ENCODE assay signal across 22 cellular contexts in genomic region chr1:56496158-56496557, GRCh38.
DNase-seq lines count a peak whose midpoint lies in the region; ATAC-seq and TF ChIP-seq lines count a peak whose summit lies in the region.
"Had no signal": no experiment of that assay in that cellular context is flagged by ENCODE, and none has a peak within 500 bp of the region (broad histone marks: within the 10 kb centered on the region; RNA-seq: fewer than 3 reads in every experiment).

No MANE protein-coding gene starts in this region.

- H3K4me1 Mint-ChIP-seq in natural killer cell, result no peaks in the 10 kb centered on the region
- H3K4me1 Mint-ChIP-seq: B cell had no signal

- H3K27ac Mint-ChIP-seq in natural killer cell, result no peak overlapping the region
- H3K27ac Mint-ChIP-seq: B cell had no signal

- H3K27ac ChIP-seq in left ventricle myocardium inferior (replicated peaks), result peak overlapping the region; percentile 55
- peak overlapping the region; percentile 84 to 87 for H3K27ac ChIP-seq in liver (ENCODE audit: low read depth in 1 of 2, low read length in 2 of 2)
- H3K27ac ChIP-seq in neutrophil, result peak overlapping the region; percentile 67

- peak; percentile 56 to 70 for TF ChIP-seq RAD21 in liver (IDR thresholded peaks at IDR 0.05)

- no peaks in the 10 kb centered on the region for H3K9me3 Mint-ChIP-seq in natural killer cell

- no peaks in the 10 kb centered on the region for H3K27me3 ChIP-seq in left ventricle myocardium inferior (ENCODE audit: low read depth)
- H3K27me3 ChIP-seq in liver (ENCODE audit: control insufficient read depth in 4 of 4, insufficient read depth in 4 of 4, low read length in 3 of 4), result no peaks in the 10 kb centered on the region
- no peaks in the 10 kb centered on the region for H3K27me3 ChIP-seq in neutrophil

- H3K4me1 ChIP-seq in left ventricle myocardium inferior (peaks cover 81% of the 10 kb centered on the region), liver (ENCODE audit: control insufficient read depth in 4 of 4, insufficient read depth in 4 of 4, low read length in 3 of 4) (peaks cover 16 to 66% (median 58%) of the 10 kb centered on the region in 4 donors), neutrophil (ENCODE audit: control insufficient read depth in 1 of 2, insufficient read depth in 1 of 2, low read depth in 1 of 2, low read length in 1 of 2) (peaks cover 22 to 23% of the 10 kb centered on the region in 2 experiments)
- H3K4me1 ChIP-seq: HAP-1 had no signal

- no peak for DNase-seq in left ventricle myocardium inferior
- DNase-seq in Right ventricle myocardium inferior (ENCODE audit: missing footprints), result no peak
- DNase-seq in natural killer cell, result no peak
- no peak for DNase-seq in Ammon's horn (ENCODE audit: low spot score)
- DNase-seq in inferior parietal cortex (ENCODE audit: extremely low spot score), result no peak
- DNase-seq: 8988T; DMS 273 treated with DMSO at 0.1 percent for 48 hours; NCI-H1092 treated with DMSO at 0.1 percent for 48 hours; NCI-H146; NCI-H2081; NCI-H2171 treated with DMSO at 0.1 percent for 48 hours; NCI-H446; NCI-H748 treated with DMSO at 0.1 percent for 48 hours; NK-92 treated with Interleukin-12 subunit alpha and Interleukin-12 subunit beta, amount 100 ng/mL, for 24 hours; OCI-M1; SIG-M5 had no signal

- no peaks in the 10 kb centered on the region for H3K36me3 Mint-ChIP-seq in natural killer cell

- ATAC-seq in Right ventricle myocardium inferior (no peak), natural killer cell (no peak), GM21576 (IDR thresholded peaks at IDR 0.05; ENCODE audit: unreplicated experiment) (no peak)
- ATAC-seq: K562 had no signal

- H3K4me3 Mint-ChIP-seq in natural killer cell, result no peak overlapping the region
- H3K4me3 Mint-ChIP-seq: B cell had no signal

- H3K9ac ChIP-seq in liver (ENCODE audit: low read depth in 1 of 2, low read length in 2 of 2), result peak overlapping the region in 1 of 2 donors; percentile 79

- WGBS in liver, result 20% methylated on average over 2 of the region's 2 CpGs

- TF ChIP-seq CTCF in left ventricle myocardium inferior (IDR thresholded peaks at IDR 0.05; ENCODE audit: borderline replicate concordance), result no peak
- TF ChIP-seq CTCF in liver (IDR thresholded peaks at IDR 0.05; ENCODE audit: low read depth, low read length, missing input control), result no peak
- no peak for TF ChIP-seq CTCF in neutrophil (IDR thresholded peaks at IDR 0.05)
- no peak for TF ChIP-seq CTCF in natural killer cell (IDR thresholded peaks at IDR 0.05)

- no peaks in the 10 kb centered on the region for H3K9me3 ChIP-seq in left ventricle myocardium inferior (replicated peaks)
- no peaks in the 10 kb centered on the region for H3K9me3 ChIP-seq in liver (ENCODE audit: control insufficient read depth in 4 of 4, low read length in 3 of 4)
- no peaks in the 10 kb centered on the region for H3K9me3 ChIP-seq in neutrophil
- H3K9me3 ChIP-seq: HAP-1 had no signal

- H3K4me3 ChIP-seq in left ventricle myocardium inferior (no peak overlapping the region), liver (ENCODE audit: low read depth in 1 of 3, low read length in 3 of 3) (no peak overlapping the region), neutrophil (ENCODE audit: low read depth in 1 of 2, low read length in 1 of 2) (no peak overlapping the region)
- H3K4me3 ChIP-seq: HAP-1, K562 had no signal

- intact Hi-C loops in left ventricle myocardium inferior (cut with micrococcal nuclease), result no loop called here
- intact Hi-C loops in Right ventricle myocardium inferior (cut with DNase I), result no loop called here
- intact Hi-C loops in natural killer cell (cut with micrococcal nuclease), result no loop called here

- peaks cover 0 to 4% of the 10 kb centered on the region in 2 donors for H3K27me3 Mint-ChIP-seq in natural killer cell (ENCODE audit: low read depth in 2 of 2)
- H3K27me3 Mint-ChIP-seq: B cell had no signal

- H3K36me3 ChIP-seq in left ventricle myocardium inferior (peaks cover 44% of the 10 kb centered on the region), liver (ENCODE audit: control insufficient read depth in 4 of 4, insufficient read depth in 3 of 4, low read depth in 1 of 4, low read length in 3 of 4) (peaks cover 4 to 33% (median 14%) of the 10 kb centered on the region in 4 donors), neutrophil (peaks cover 3% of the 10 kb centered on the region)
- H3K36me3 ChIP-seq: HAP-1 had no signal

TF ChIP-seq in liver, 16 proteins besides CTCF, POLR2A, EP300 and RAD21:
- TF ChIP-seq JUND (IDR thresholded peaks at IDR 0.05), result peak; percentile 43 to 63
- peak; percentile 89 to 92 for TF ChIP-seq RXRA (IDR thresholded peaks at IDR 0.05)
- TF ChIP-seq FOXA1 (IDR thresholded peaks at IDR 0.05), result peak; percentile 30
- TF ChIP-seq REST (IDR thresholded peaks at IDR 0.05), result peak; percentile 73
- no peak for TF ChIP-seq NR2F2 (IDR thresholded peaks at IDR 0.05)
- TF ChIP-seq HNF4G (IDR thresholded peaks at IDR 0.05), result peak; percentile 55
- TF ChIP-seq SP1 (IDR thresholded peaks at IDR 0.05), result peak; percentile 90
- TF ChIP-seq TAF1 (conservative IDR thresholded peaks at IDR 0.05), result peak; percentile 63
- peak; percentile 89 for TF ChIP-seq HNF4A (conservative IDR thresholded peaks at IDR 0.05)
- peak; percentile 76 for TF ChIP-seq MAX (IDR thresholded peaks at IDR 0.05)
- TF ChIP-seq ZBTB33 (IDR thresholded peaks at IDR 0.05), result peak; percentile 69
- TF ChIP-seq FOXA2 (IDR thresholded peaks at IDR 0.05), result peak; percentile 53
- TF ChIP-seq YY1 (IDR thresholded peaks at IDR 0.05), result peak; percentile 55
- no peak for TF ChIP-seq GABPA (IDR thresholded peaks at IDR 0.05 in 1 of 2, conservative IDR thresholded peaks at IDR 0.05 in 1 of 2)
- peak; percentile 38 for TF ChIP-seq ATF3 (IDR thresholded peaks at IDR 0.05)
- TF ChIP-seq EGR1 (IDR thresholded peaks at IDR 0.05; ENCODE audit: low read depth in 2 of 2), result no peak
